ENCODE assay signal across 27 cellular contexts in the genomic region with DNA sequence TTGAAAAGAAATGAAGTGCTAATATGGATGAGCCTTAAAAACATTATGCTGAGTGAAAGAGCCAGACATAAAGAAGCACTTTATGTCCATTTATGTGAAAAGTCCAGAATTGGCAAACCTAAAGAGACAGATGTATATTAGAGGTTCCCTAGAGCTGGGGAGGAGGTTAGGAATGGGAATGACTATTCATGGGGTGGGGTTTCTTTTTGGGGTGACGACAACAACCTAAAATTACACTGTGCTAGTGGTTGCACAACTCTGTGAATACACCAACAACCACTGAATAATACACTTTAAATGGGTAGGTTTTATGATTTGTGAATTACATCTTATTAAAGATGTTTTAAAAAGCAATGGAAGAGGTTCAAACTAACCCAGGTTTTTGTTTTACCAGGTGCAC.
"Had no signal": no experiment of that assay in that cellular context is flagged by ENCODE, and none has a peak within 500 bp of the region (broad histone marks: within the 10 kb centered on the region; RNA-seq: fewer than 3 reads in every experiment).

No MANE protein-coding gene starts in this region.

- H3K27ac ChIP-seq: neural progenitor cell, ovary, parathyroid adenoma, psoas muscle, right lobe of liver, stomach, thoracic aorta, thyroid gland, tibial nerve, upper lobe of left lung, vagina had no signal

- H3K9ac ChIP-seq: neural progenitor cell, parathyroid adenoma had no signal

- H3K4me3 ChIP-seq: neural progenitor cell, ovary, psoas muscle, right lobe of liver, sigmoid colon, stomach, thoracic aorta, thyroid gland, tibial nerve, upper lobe of left lung, vagina had no signal

- H3K79me2 ChIP-seq: parathyroid adenoma had no signal

- H3K27me3 Mint-ChIP-seq: stimulated activated naive CD8-positive, alpha-beta T cell treated with anti-CD3 and anti-CD28 coated beads, Interleukin-15, Interleukin-2, amounts not matched to agents 100 ng/mL and 50 ng/mL, for 24 hours had no signal

- H2AFZ ChIP-seq: neural progenitor cell, parathyroid adenoma had no signal

- H3K4me2 ChIP-seq: neural progenitor cell had no signal

- H3K27me3 ChIP-seq: neural progenitor cell, ovary, right lobe of liver, sigmoid colon, stomach, thyroid gland, tibial nerve, upper lobe of left lung, vagina had no signal

- H3K9me3 Mint-ChIP-seq: nephron; stimulated activated effector memory CD8-positive, alpha-beta T cell treated with anti-CD3 and anti-CD28 coated beads, Interleukin-12 subunit alpha, Interleukin-12 subunit beta, amount 100 ng/mL, for 72 hours; stimulated activated naive B cell treated with anti-CD40 and anti-IgM and Interleukin-4, amounts not matched to agents 10 μg/mL and 1 μg/mL and 100 μg/mL, for 72 hours; stimulated activated naive CD8-positive, alpha-beta T cell treated with anti-CD3 and anti-CD28 coated beads, Interleukin-15, Interleukin-2, amounts not matched to agents 100 ng/mL and 50 ng/mL, for 24 hours had no signal

- H3K27ac Mint-ChIP-seq: nephron; neural progenitor cell; progenitor cell of endocrine pancreas; stimulated activated effector memory CD8-positive, alpha-beta T cell treated with anti-CD3 and anti-CD28 coated beads, Interleukin-12 subunit alpha, Interleukin-12 subunit beta, amount 100 ng/mL, for 72 hours; stimulated activated naive B cell treated with anti-CD40 and anti-IgM and Interleukin-4, amounts not matched to agents 10 μg/mL and 1 μg/mL and 100 μg/mL, for 72 hours; stimulated activated naive CD8-positive, alpha-beta T cell treated with anti-CD3 and anti-CD28 coated beads, Interleukin-15, Interleukin-2, amounts not matched to agents 100 ng/mL and 50 ng/mL, for 24 hours had no signal

- H3K4me1 Mint-ChIP-seq: stimulated activated effector memory CD8-positive, alpha-beta T cell treated with anti-CD3 and anti-CD28 coated beads, Interleukin-12 subunit alpha, Interleukin-12 subunit beta, amount 100 ng/mL, for 72 hours had no signal

- DNase-seq: occipital lobe; ovary; posterior cingulate gyrus; psoas muscle; right cardiac atrium; right lobe of liver; sigmoid colon; small intestine; stimulated activated CD4-positive, alpha-beta T cell treated with anti-CD3 and anti-CD28 coated beads, Interleukin-15, amount 100 ng/mL, for 24 hours; stimulated activated CD4-positive, alpha-beta T cell treated with anti-CD3 and anti-CD28 coated beads, Interleukin-2, amount 100 ng/mL, for 24 hours; stimulated activated CD4-positive, alpha-beta T cell treated with anti-CD3 and anti-CD28 coated beads, Interleukin-2, amount 100 ng/mL, for 48 hours; stimulated activated CD4-positive, alpha-beta T cell treated with anti-CD3 and anti-CD28 coated beads, Interleukin-4, amount 100 ng/mL, for 24 hours; stimulated activated naive B cell treated with anti-CD40 and anti-IgM and Interleukin-4, amounts not matched to agents 10 μg/mL and 1 μg/mL and 100 μg/mL, for 72 hours; stimulated activated naive CD4-positive, alpha-beta T cell treated with Interleukin-2 at 50 U/mL for 16 hours; stomach; thyroid gland; trophoblast cell; upper lobe of left lung had no signal

- H3K4me3 Mint-ChIP-seq: nephron; neural progenitor cell; stimulated activated effector memory CD8-positive, alpha-beta T cell treated with anti-CD3 and anti-CD28 coated beads, Interleukin-12 subunit alpha, Interleukin-12 subunit beta, amount 100 ng/mL, for 72 hours; stimulated activated naive B cell treated with anti-CD40 and anti-IgM and Interleukin-4, amounts not matched to agents 10 μg/mL and 1 μg/mL and 100 μg/mL, for 72 hours; stimulated activated naive CD8-positive, alpha-beta T cell treated with anti-CD3 and anti-CD28 coated beads, Interleukin-15, Interleukin-2, amounts not matched to agents 100 ng/mL and 50 ng/mL, for 24 hours had no signal

- H3K36me3 Mint-ChIP-seq: neural progenitor cell; stimulated activated effector memory CD8-positive, alpha-beta T cell treated with anti-CD3 and anti-CD28 coated beads, Interleukin-12 subunit alpha, Interleukin-12 subunit beta, amount 100 ng/mL, for 72 hours; stimulated activated naive B cell treated with anti-CD40 and anti-IgM and Interleukin-4, amounts not matched to agents 10 μg/mL and 1 μg/mL and 100 μg/mL, for 72 hours had no signal

- H3K9me3 ChIP-seq: ovary, psoas muscle, right lobe of liver, sigmoid colon, stomach, thoracic aorta, thyroid gland, tibial nerve, upper lobe of left lung, vagina had no signal

- H3K4me1 ChIP-seq: neural progenitor cell had no signal

- H3K36me3 ChIP-seq: neural progenitor cell, ovary, right lobe of liver, sigmoid colon, stomach, thoracic aorta, thyroid gland, tibial nerve, upper lobe of left lung, vagina had no signal
